In genomic region chr20:3537733-3538132, GRCh38 we compare ENCODE assay signal across 3 cellular contexts.
A peak's percentile ranks its signal among the peaks of the same experiment; 100 is the strongest.
DNase-seq lines count a peak whose midpoint lies in the region; ATAC-seq, FAIRE-seq and TF ChIP-seq lines count a peak whose summit lies in the region.
"Not testable (repeated sequence)": the region's sequence is repeated elsewhere in the genome, so short reads cannot be mapped to it uniquely, and the experiment has no call there.

No MANE protein-coding gene starts in this region.

- not testable (repeated sequence) for H3K9me3 Mint-ChIP-seq in WTC11

- not testable (repeated sequence) for H3K9ac ChIP-seq in K562 (ENCODE audit: insufficient read depth in 1 of 2, low read depth in 2 of 2, low read length in 2 of 2)

- not testable (repeated sequence) for H3K79me2 ChIP-seq in K562 (ENCODE audit: control insufficient read depth, insufficient read depth, low read length)

- H3K4me1 Mint-ChIP-seq in WTC11, result not testable (repeated sequence)

- not testable (repeated sequence) for TF ChIP-seq RAD21 in K562 (CRISPR knock-in tag; conservative IDR thresholded peaks at IDR 0.05 in 1 of 2, IDR thresholded peaks at IDR 0.05 in 1 of 2)

- TF ChIP-seq CTCF in HEK293 (tag by site-specific recombination; IDR thresholded peaks at IDR 0.05); WTC11 (IDR thresholded peaks at IDR 0.05); K562 (IDR thresholded peaks at IDR 0.05 in 2 of 3, conservative IDR thresholded peaks at IDR 0.05 in 1 of 3; ENCODE audit: insufficient read depth in 2 of 3, low read depth in 1 of 3, low read length in 3 of 3): not testable (repeated sequence)

- H3K27me3 Mint-ChIP-seq in WTC11 (ENCODE audit: low read depth), result not testable (repeated sequence)

- H3K27ac Mint-ChIP-seq in WTC11, result not testable (repeated sequence)

- FAIRE-seq in K562 (lab: Jason Lieb, UNC), result not testable (repeated sequence)

- not testable (repeated sequence) for BruUV-seq in K562 (replicated peaks; lab: Mats Ljungman, UMichigan)

- H3K27ac ChIP-seq in HEK293 (ENCODE audit: extremely low read depth, low read depth, low read length); K562 (ENCODE audit: extremely low read depth, low read depth, low read length): not testable (repeated sequence)

- H4K20me1 ChIP-seq in K562 (replicated peaks; ENCODE audit: control insufficient read depth, insufficient read depth, low read length), result not testable (repeated sequence)

- not testable (repeated sequence) for H3K4me2 ChIP-seq in K562 (ENCODE audit: insufficient read depth, low read length)

- DNase-seq in WTC11 (ENCODE audit: low spot score); K562 (ENCODE audit: extremely low read depth in 1 of 4, low spot score in 3 of 4): not testable (repeated sequence)

- H3K4me3 Mint-ChIP-seq in WTC11, result not testable (repeated sequence)

- not testable (repeated sequence) for TF ChIP-seq EP300 in K562 (IDR thresholded peaks at IDR 0.05; ENCODE audit: low read length)

- CTCF ChIA-PET in HEK293 (lab: Yijun Ruan, JAX), result interaction anchor here (0.8 kb wide), 1 partner anchor 9 kb away, joined by 3 read pairs; no protein-coding TSS in a partner anchor
- CTCF ChIA-PET in WTC11 (lab: Charles Lee); K562 (lab: Yijun Ruan, JAX; ENCODE audit: low intra/inter-chr PET ratio): not testable (repeated sequence)

- not testable (repeated sequence) for ATAC-seq in WTC11, K562

- intact Hi-C loops in K562 (cut with micrococcal nuclease), result not testable (repeated sequence)

- not testable (repeated sequence) for H3K4me1 ChIP-seq in HEK293 (ENCODE audit: control insufficient read depth, insufficient read depth, low read length); K562 (replicated peaks in 1 of 2; ENCODE audit: control insufficient read depth in 2 of 2, insufficient read depth in 2 of 2, low read length in 2 of 2)

- no CpG with 5 or more reads among the region's 1 CpG for WGBS in K562 (ENCODE audit: insufficient coverage, low coverage, missing lambda C conversion rate)

- H3K36me3 Mint-ChIP-seq in WTC11, result not testable (repeated sequence)

- not testable (repeated sequence) for H3K4me3 ChIP-seq in HEK293 (ENCODE audit: low read depth, low read length); K562

- in situ Hi-C loops in K562 (cut with MboI), result not testable (repeated sequence)

- not testable (repeated sequence) for H3K9me1 ChIP-seq in K562 (ENCODE audit: control insufficient read depth, insufficient read depth, low read length)

- POLR2A ChIA-PET in HEK293 (lab: Yijun Ruan, JAX); WTC11 (lab: Charles Lee): not testable (repeated sequence)
- POLR2A ChIA-PET in K562 (lab: Yijun Ruan, JAX), result interaction anchor here (0.5 kb wide), 1 partner anchor 117 kb away, joined by 3 read pairs; no protein-coding TSS in a partner anchor

- H2AFZ ChIP-seq in K562 (ENCODE audit: low read depth, low read length), result not testable (repeated sequence)

- H3K36me3 ChIP-seq in HEK293 (ENCODE audit: control insufficient read depth in 2 of 2, insufficient read depth in 1 of 2, low read length in 2 of 2), result peaks cover 0 to 11% of the 10 kb centered on the region in 2 experiments; a peak in 1 of 3 replicates
- H3K36me3 ChIP-seq in K562 (ENCODE audit: control insufficient read depth, insufficient read depth, low read length), result not testable (repeated sequence)

- H3K9me3 ChIP-seq in HEK293 (ENCODE audit: control insufficient read depth, insufficient read depth, low read depth, low read length); K562 (replicated peaks; ENCODE audit: control insufficient read depth, insufficient read depth, low read depth, low read length): not testable (repeated sequence)

- not testable (repeated sequence) for TF ChIP-seq POLR2A in K562 (conservative IDR thresholded peaks at IDR 0.05)

- not testable (repeated sequence) for H3K27me3 ChIP-seq in K562 (ENCODE audit: control insufficient read depth in 2 of 2, insufficient read depth in 2 of 2, low read length in 2 of 2)

TF ChIP-seq in HEK293, 187 proteins besides CTCF, POLR2A, EP300 and RAD21:
- TF ChIP-seq ZNF146 (tag by site-specific recombination; IDR thresholded peaks at IDR 0.05), result peak; percentile 80; the same call in 1 of the 2 replicates

TF ChIP-seq in WTC11, 78 proteins besides CTCF, POLR2A, EP300 and RAD21:
- peak; percentile 98 for TF ChIP-seq HMGA2 (CRISPR knock-in tag; IDR thresholded peaks at IDR 0.05)
TF ChIP-seq in WTC11: peak in this region for 1; not testable (repeated sequence) for 77.

TF ChIP-seq in K562, 482 proteins besides CTCF, POLR2A, EP300 and RAD21:
- 0 out of 2 replicates have a peak, but pooled peaks have one; percentile 19 for TF ChIP-seq BCOR (IDR thresholded peaks at IDR 0.05)
